ENCODE assay signal across 23 cellular contexts in the genomic region with DNA sequence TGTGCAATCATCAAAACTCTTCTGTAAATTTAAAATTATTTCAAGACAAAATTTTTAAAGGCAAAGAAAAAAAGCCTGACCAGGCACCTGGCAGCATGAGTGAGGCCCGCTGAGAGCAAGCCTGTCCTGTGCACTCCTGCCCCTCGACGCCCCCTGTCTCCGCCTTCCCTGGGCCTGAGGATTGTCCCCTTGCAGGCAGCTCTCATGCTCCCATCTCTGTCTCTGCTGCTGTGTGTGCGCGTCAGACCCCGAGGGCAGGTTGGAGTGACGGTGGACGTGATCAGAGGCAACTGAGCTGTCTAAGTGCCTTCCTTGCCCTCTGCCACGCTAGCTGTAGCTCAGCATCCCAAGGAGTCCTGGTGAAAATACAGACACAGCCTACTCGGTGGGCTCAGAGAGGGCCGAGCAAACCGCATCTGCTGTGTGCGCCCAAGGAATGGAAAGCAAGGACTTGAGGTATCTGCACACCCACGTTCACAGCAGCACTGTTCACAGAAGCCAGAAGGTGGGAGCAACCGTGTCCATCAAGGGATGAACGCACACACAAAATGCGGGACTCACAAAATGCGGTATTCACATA.
A peak's percentile ranks its signal among the peaks of the same experiment; 100 is the strongest.
DNase-seq lines count a peak whose midpoint lies in the region; ATAC-seq and TF ChIP-seq lines count a peak whose summit lies in the region.
"Had no signal": no experiment of that assay in that cellular context is flagged by ENCODE, and none has a peak within 500 bp of the region (broad histone marks: within the 10 kb centered on the region; RNA-seq: fewer than 3 reads in every experiment).

No MANE protein-coding gene starts in this region.

- peak overlapping the region; percentile 50 for H3K27ac Mint-ChIP-seq in CD8-positive, alpha-beta T cell
- H3K27ac Mint-ChIP-seq in activated naive CD8-positive, alpha-beta T cell, result peak overlapping the region; percentile 85
- peak overlapping the region in 6 of 10 donors; percentile 40 to 93 (median 67) for H3K27ac Mint-ChIP-seq in naive thymus-derived CD8-positive, alpha-beta T cell

- H4K20me1 ChIP-seq in BLaER1 treated with 17β-estradiol and CSF1 and Interleukin-3, amounts not matched to agents 10 nM and 100 nM, result peaks cover 0 to 49% (median 8%) of the 10 kb centered on the region in 11 experiments; a peak in 12 of 22 replicates

- DNase-seq in CD8-positive, alpha-beta T cell, result peak in 1 of 7 experiments; percentile 18
- DNase-seq in naive thymus-derived CD8-positive, alpha-beta T cell, result no peak
- DNase-seq in cortex of kidney (lab: John Stamatoyannopoulos, UW) (no peak), CD1c-positive myeloid dendritic cell (ENCODE audit: extremely low spot score) (no peak)
- DNase-seq: activated effector memory CD4-positive, alpha-beta T cell treated with Interleukin-2 at 50 U/mL for 16 hours; Caco-2; effector CD8-positive, alpha-beta T cell; gastrocnemius medialis; HCEC 1CT; Karpas-422; kidney; mammary epithelial cell; NCI-H1930; NCI-H345; PC-9; sigmoid colon had no signal

- H3K36me3 Mint-ChIP-seq in CD8-positive, alpha-beta T cell, result peaks cover 94% of the 10 kb centered on the region
- peaks cover 7% of the 10 kb centered on the region for H3K36me3 Mint-ChIP-seq in activated naive CD8-positive, alpha-beta T cell
- H3K36me3 Mint-ChIP-seq in naive thymus-derived CD8-positive, alpha-beta T cell, result peaks cover 0 to 94% (median 31%) of the 10 kb centered on the region in 3 donors

- H3K9me3 Mint-ChIP-seq in CD8-positive, alpha-beta T cell, result no peaks in the 10 kb centered on the region
- no peaks in the 10 kb centered on the region for H3K9me3 Mint-ChIP-seq in activated naive CD8-positive, alpha-beta T cell (ENCODE audit: low read depth)
- no peaks in the 10 kb centered on the region for H3K9me3 Mint-ChIP-seq in naive thymus-derived CD8-positive, alpha-beta T cell

- H3K4me1 Mint-ChIP-seq in CD8-positive, alpha-beta T cell (ENCODE audit: low read depth), result peaks cover 22% of the 10 kb centered on the region
- peaks cover 39% of the 10 kb centered on the region for H3K4me1 Mint-ChIP-seq in activated naive CD8-positive, alpha-beta T cell (ENCODE audit: low read depth)
- peaks cover 26 to 56% (median 41%) of the 10 kb centered on the region in 4 donors for H3K4me1 Mint-ChIP-seq in naive thymus-derived CD8-positive, alpha-beta T cell

- peaks cover 35 to 76% (median 61%) of the 10 kb centered on the region in 11 experiments for H3K36me3 ChIP-seq in BLaER1 treated with 17β-estradiol and CSF1 and Interleukin-3, amounts not matched to agents 10 nM and 100 nM
- H3K36me3 ChIP-seq in CD8-positive, alpha-beta T cell (ENCODE audit: insufficient read depth, low read length), result peaks cover 93% of the 10 kb centered on the region

- no peak for ATAC-seq in CD8-positive, alpha-beta T cell
- no peak for ATAC-seq in naive thymus-derived CD8-positive, alpha-beta T cell
- no peak for ATAC-seq in HG03442 (IDR thresholded peaks at IDR 0.05; ENCODE audit: unreplicated experiment)
- ATAC-seq: gastrocnemius medialis had no signal

- no peaks in the 10 kb centered on the region for H3K27me3 Mint-ChIP-seq in CD8-positive, alpha-beta T cell (ENCODE audit: low read depth)
- no peaks in the 10 kb centered on the region for H3K27me3 Mint-ChIP-seq in activated naive CD8-positive, alpha-beta T cell
- no peaks in the 10 kb centered on the region for H3K27me3 Mint-ChIP-seq in naive thymus-derived CD8-positive, alpha-beta T cell

- no peaks in the 10 kb centered on the region for H3K27me3 ChIP-seq in BLaER1 treated with 17β-estradiol and CSF1 and Interleukin-3, amounts not matched to agents 10 nM and 100 nM
- H3K27me3 ChIP-seq in CD8-positive, alpha-beta T cell (ENCODE audit: insufficient read depth, low read length), result no peaks in the 10 kb centered on the region
- H3K27me3 ChIP-seq: ascending aorta, esophagus muscularis mucosa, gastrocnemius medialis, sigmoid colon, tibial nerve had no signal

- peaks cover 48 to 90% (median 79%) of the 10 kb centered on the region in 10 experiments for H3K4me1 ChIP-seq in BLaER1 treated with 17β-estradiol and CSF1 and Interleukin-3, amounts not matched to agents 10 nM and 100 nM
- H3K4me1 ChIP-seq in CD8-positive, alpha-beta T cell (ENCODE audit: insufficient read depth, low read length), result no peaks in the 10 kb centered on the region
- H3K4me1 ChIP-seq: ascending aorta, Caco-2 had no signal

- CTCF ChIA-PET in CD8-positive, alpha-beta T cell (lab: Charles Lee), result interaction anchor here (1.0 kb wide), 2 partner anchors 9 to 210 kb away, joined by 3 read pairs; no protein-coding TSS in a partner anchor

- H3K4me2 ChIP-seq in BLaER1 treated with 17β-estradiol and CSF1 and Interleukin-3, amounts not matched to agents 10 nM and 100 nM, result peak overlapping the region; percentile 82 to 96 (median 91)
- H3K4me2 ChIP-seq: PC-9 had no signal

- H3K27ac ChIP-seq in BLaER1 treated with 17β-estradiol and CSF1 and Interleukin-3, amounts not matched to agents 10 nM and 100 nM, result peak overlapping the region in 4 of 11 experiments; percentile 60 to 65 (median 60); a peak in 6 of 22 replicates
- no peak overlapping the region for H3K27ac ChIP-seq in CD8-positive, alpha-beta T cell (ENCODE audit: low read depth, low read length)
- H3K27ac ChIP-seq: ascending aorta, esophagus muscularis mucosa, gastrocnemius medialis, PC-9, sigmoid colon, tibial nerve, VCaP had no signal

- TF ChIP-seq CTCF in CD8-positive, alpha-beta T cell (IDR thresholded peaks at IDR 0.05), result no peak

- H3K4me3 Mint-ChIP-seq in CD8-positive, alpha-beta T cell, result no peak overlapping the region
- H3K4me3 Mint-ChIP-seq in activated naive CD8-positive, alpha-beta T cell, result no peak overlapping the region
- peak overlapping the region in 1 of 10 donors; percentile 69 for H3K4me3 Mint-ChIP-seq in naive thymus-derived CD8-positive, alpha-beta T cell

- POLR2A ChIA-PET in CD8-positive, alpha-beta T cell (lab: Charles Lee), result no interaction called here
- POLR2A ChIA-PET in naive thymus-derived CD8-positive, alpha-beta T cell (lab: Charles Lee), result interaction anchor here (1.4 kb wide), 1 partner anchor 9 kb away, joined by 3 read pairs; no protein-coding TSS in a partner anchor

- H3K9me3 ChIP-seq in BLaER1 treated with 17β-estradiol and CSF1 and Interleukin-3, amounts not matched to agents 10 nM and 100 nM (replicated peaks in 1 of 11), result peaks cover 0 to 9% (median 0%) of the 10 kb centered on the region in 11 experiments; a peak in 9 of 22 replicates
- no peaks in the 10 kb centered on the region for H3K9me3 ChIP-seq in CD8-positive, alpha-beta T cell (ENCODE audit: low read length)
- H3K9me3 ChIP-seq: ascending aorta, Caco-2, esophagus muscularis mucosa, gastrocnemius medialis, sigmoid colon, tibial nerve had no signal

- intact Hi-C loops in CD8-positive, alpha-beta T cell (cut with DNase I, micrococcal nuclease), result no loop called here

- H3K4me3 ChIP-seq in BLaER1 treated with 17β-estradiol and CSF1 and Interleukin-3, amounts not matched to agents 10 nM and 100 nM, result no peak overlapping the region
- H3K4me3 ChIP-seq in CD8-positive, alpha-beta T cell (ENCODE audit: low read depth, low read length), result no peak overlapping the region
- H3K4me3 ChIP-seq: ascending aorta, esophagus muscularis mucosa, gastrocnemius medialis, PC-9, sigmoid colon, tibial nerve had no signal

- peak overlapping the region in 5 of 11 experiments; percentile 4 to 54 (median 32); a peak in 3 of 22 replicates for H3K9ac ChIP-seq in BLaER1 treated with 17β-estradiol and CSF1 and Interleukin-3, amounts not matched to agents 10 nM and 100 nM
